In genomic region chr4:36079666-36080065, GRCh38 we compare ENCODE assay signal across 34 cellular contexts.
"Had no signal": no experiment of that assay in that cellular context is flagged by ENCODE, and none has a peak within 500 bp of the region (broad histone marks: within the 10 kb centered on the region; RNA-seq: fewer than 3 reads in every experiment).

No MANE protein-coding gene starts in this region.

- H3K9me3 ChIP-seq: MG63 had no signal

- H3K4me3 ChIP-seq: MG63 had no signal

- H3K36me3 ChIP-seq: MG63 had no signal

- H3K27ac ChIP-seq: KMS-11 had no signal

- H3K4me2 ChIP-seq: KMS-11 had no signal

- H3K27me3 ChIP-seq: MG63 had no signal

- DNase-seq: Karpas-422, Kasumi-1, KG1, MG63, MM.1S, MV-4-11, NCI-H1048, NCI-H1092, NCI-H1092 treated with DMSO at 0.1 percent for 48 hours, NCI-H1105, NCI-H1105 treated with DMSO at 0.1 percent for 48 hours, NCI-H1417, NCI-H1417 treated with DMSO at 0.1 percent for 48 hours, NCI-H1436, NCI-H1436 treated with DMSO at 0.1 percent for 48 hours, NCI-H146, NCI-H1694, NCI-H1694 treated with DMSO at 0.1 percent for 48 hours, NCI-H187, NCI-H187 treated with DMSO at 0.1 percent for 48 hours, NCI-H1930, NCI-H2029, NCI-H2029 treated with DMSO at 0.1 percent for 48 hours, NCI-H2081, NCI-H2081 treated with DMSO at 0.1 percent for 48 hours, NCI-H2107, NCI-H2171, NCI-H2171 treated with DMSO at 0.1 percent for 48 hours, NCI-H2227 treated with DMSO at 0.1 percent for 48 hours, NCI-H226, NCI-H345, NCI-H446, NCI-H446 treated with DMSO at 0.1 percent for 48 hours had no signal
